Comparison of ENCODE assay signal across 9 cellular contexts in the genomic region with DNA sequence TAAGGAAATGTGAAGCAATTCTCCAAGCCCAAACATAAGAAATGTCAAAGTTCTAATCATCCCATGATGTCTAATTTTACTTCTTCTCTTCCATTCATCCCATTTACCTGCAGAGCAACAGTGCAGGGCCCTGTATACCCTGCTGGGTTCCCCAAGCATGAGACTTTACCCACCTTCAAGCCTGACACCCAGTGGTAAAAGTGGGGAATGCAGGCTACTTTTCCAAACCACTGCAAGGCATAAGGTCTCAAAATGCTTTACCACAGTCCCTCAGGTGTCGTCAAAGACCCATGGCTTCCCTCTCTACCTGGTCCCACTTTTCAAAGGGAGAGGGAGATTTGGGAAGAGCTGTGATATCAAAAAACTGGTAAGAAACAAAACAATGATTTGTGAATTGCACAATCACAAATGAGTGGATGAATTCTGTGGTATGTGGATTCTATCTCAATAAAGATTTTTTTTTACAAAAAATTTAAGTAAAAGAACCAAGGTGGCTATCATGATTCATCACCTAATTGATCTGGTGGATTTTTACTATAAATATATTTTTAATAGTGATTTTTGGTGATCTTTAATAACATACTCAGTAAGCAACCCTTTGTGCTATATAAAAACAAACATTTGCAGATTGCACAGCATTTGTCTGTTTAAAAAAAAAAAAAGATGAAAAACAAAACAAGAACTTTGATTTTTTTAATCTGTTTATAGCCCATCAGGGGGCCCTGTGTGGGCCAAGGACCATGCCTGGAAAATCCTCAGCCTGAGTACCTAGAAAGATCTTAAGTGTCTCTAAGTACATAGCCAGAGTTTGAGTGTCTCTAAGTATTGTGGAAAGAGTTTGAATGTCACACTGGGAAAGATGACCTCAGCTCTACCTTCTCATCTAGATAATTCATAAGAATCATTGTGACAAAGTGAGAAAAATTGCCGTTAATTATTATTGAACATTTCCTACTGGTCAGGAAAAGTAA.
A peak's percentile ranks its signal among the peaks of the same experiment; 100 is the strongest.
DNase-seq lines count a peak whose midpoint lies in the region; ATAC-seq and TF ChIP-seq lines count a peak whose summit lies in the region.
"Had no signal": no experiment of that assay in that cellular context is flagged by ENCODE, and none has a peak within 500 bp of the region (broad histone marks: within the 10 kb centered on the region; RNA-seq: fewer than 3 reads in every experiment).

No MANE protein-coding gene starts in this region.

- H3K36me3 ChIP-seq in prostate gland: no peaks in the 10 kb centered on the region
- H3K36me3 ChIP-seq: neutrophil had no signal

- TF ChIP-seq POLR2A in prostate gland (IDR thresholded peaks at IDR 0.05) (no peak), GM18505 (IDR thresholded peaks at IDR 0.05; ENCODE audit: borderline replicate concordance, extremely low read depth, insufficient read depth, insufficient read length) (no peak)

- no peaks in the 10 kb centered on the region for H3K9me3 ChIP-seq in prostate gland
- H3K9me3 ChIP-seq: neutrophil had no signal

- no peak for ATAC-seq in GM18505 (IDR thresholded peaks at IDR 0.05; ENCODE audit: unreplicated experiment)

- TF ChIP-seq CTCF in GM12875 (IDR thresholded peaks at IDR 0.05; ENCODE audit: borderline replicate concordance, insufficient read depth, low read depth, low read length): peak; percentile 88
- peak; percentile 41 to 59 (median 50) for TF ChIP-seq CTCF in prostate gland (IDR thresholded peaks at IDR 0.05)

- intact Hi-C loops in prostate gland (cut with DNase I): no loop called here

- H3K27ac ChIP-seq in prostate gland: no peak overlapping the region
- H3K27ac ChIP-seq: neutrophil had no signal

- DNase-seq in AG20443 (ENCODE audit: low spot score) (peak; percentile 71), NCI-H2227 (lab: John Stamatoyannopoulos, UW; ENCODE audit: unreplicated experiment) (peak; percentile 78), foreskin melanocyte (peak; percentile 9), prostate gland (ENCODE audit: low spot score) (peak; percentile 24), NOMO-1 treated with DMSO at 0.1 percent for 48 hours (lab: John Stamatoyannopoulos, UW; ENCODE audit: unreplicated experiment) (no peak)
- DNase-seq in activated CD8-positive, alpha-beta memory T cell treated with anti-CD3 and anti-CD28 coated beads, Interleukin-2, amount 50 U/mL, for 48 hours: peak; percentile 72

- no peaks in the 10 kb centered on the region for H3K4me1 ChIP-seq in prostate gland (replicated peaks)

- 50% methylated on average over 2 of the region's 2 CpGs for WGBS in prostate gland

- H3K27me3 ChIP-seq in prostate gland (replicated peaks; ENCODE audit: insufficient read depth): no peaks in the 10 kb centered on the region
- H3K27me3 ChIP-seq: neutrophil had no signal

- H3K4me3 ChIP-seq in GM12875 (ENCODE audit: low read depth, low read length) (no peak overlapping the region), prostate gland (no peak overlapping the region)
